18 cellular contexts compared by ENCODE assay signal in genomic region chr3:139312959-139313358, GRCh38. TPM values are rescaled to one million over a fixed set of nuclear protein-coding genes. Genes with fewer than 3 reads are reported as not detected.
DNase-seq lines count a peak whose midpoint lies in the region; FAIRE-seq and TF ChIP-seq lines count a peak whose summit lies in the region.
"Had no signal": no experiment of that assay in that cellular context is flagged by ENCODE, and none has a peak within 500 bp of the region (broad histone marks: within the 10 kb centered on the region; RNA-seq: fewer than 3 reads in every experiment).

No MANE protein-coding gene starts in this region.

- peaks cover 60% of the 10 kb centered on the region for H3K4me1 ChIP-seq in GM23248 (ENCODE audit: insufficient read depth)
- H3K4me1 ChIP-seq: Peyer's patch had no signal

- H3K4me3 ChIP-seq in GM23248: no peak overlapping the region
- no peak overlapping the region for H3K4me3 ChIP-seq in fibroblast of mammary gland (ENCODE audit: control insufficient read depth, low read depth, low read length)
- H3K4me3 ChIP-seq: Peyer's patch, skin epidermis had no signal

- H3K36me3 ChIP-seq in GM23248 (ENCODE audit: low read depth): no peaks in the 10 kb centered on the region
- H3K36me3 ChIP-seq: Peyer's patch had no signal

- no peaks in the 10 kb centered on the region for H3K9me2 ChIP-seq in GM23248 (ENCODE audit: insufficient read depth)

- no peak overlapping the region for H3K27ac ChIP-seq in GM23248
- H3K27ac ChIP-seq: Peyer's patch, skin epidermis had no signal

- TF ChIP-seq CTCF in fibroblast of mammary gland (conservative IDR thresholded peaks at IDR 0.05; ENCODE audit: control insufficient read depth, insufficient read depth, low read depth, low read length): no peak

- no peaks in the 10 kb centered on the region for H4K20me1 ChIP-seq in GM23248 (ENCODE audit: insufficient read depth)

- no peak overlapping the region for H3K9ac ChIP-seq in GM23248

- H3K4me2 ChIP-seq in GM23248 (ENCODE audit: unreplicated experiment): peak overlapping the region; percentile 37

- peak overlapping the region; percentile 55; the same call in 1 of the 2 replicates for H2AFZ ChIP-seq in GM23248

- intact Hi-C loops in posterior vena cava (cut with DNase I): no loop called here

- peaks cover 35% of the 10 kb centered on the region for H3F3A ChIP-seq in GM23248 (ENCODE audit: insufficient read depth)

- H3K9me3 ChIP-seq in GM23248 (ENCODE audit: low read depth): no peaks in the 10 kb centered on the region
- H3K9me3 ChIP-seq: Peyer's patch had no signal

- no peak for FAIRE-seq in GM12891 (lab: Jason Lieb, UNC)
- FAIRE-seq: endothelial cell of umbilical vein had no signal

- DNase-seq in GM23248: peak; percentile 69
- DNase-seq in RPMI7951 (ENCODE audit: low read depth): peak; percentile 88
- peak; percentile 21 for DNase-seq in fibroblast of mammary gland (ENCODE audit: low read depth)
- peak; percentile 14 for DNase-seq in posterior vena cava (ENCODE audit: low spot score)
- no peak for DNase-seq in activated gamma-delta T cell treated with Interleukin-2 at 50 U/mL for 16 hours
- no peak for DNase-seq in GM12891 (ENCODE audit: insufficient read length, low spot score)
- DNase-seq in activated gamma-delta T cell (lab: John Stamatoyannopoulos, UW): no peak
- DNase-seq: activated CD8-positive, alpha-beta T cell treated with anti-CD3 and anti-CD28 coated beads for 36 hours; caudate nucleus; CD8-positive, alpha-beta T cell; H9; hypothalamus; NCI-H1092 treated with DMSO at 0.1 percent for 48 hours; NCI-H446 treated with DMSO at 0.1 percent for 48 hours; Peyer's patch; T-helper 9 cell had no signal

- in situ Hi-C loops in GM23248 (cut with MboI): no loop called here

- 48 to 50% methylated on average over 2 of the region's 2 CpGs for WGBS in GM23248 (ENCODE audit: low coverage in 1 of 2, low lambda C conversion rate in 2 of 2, missing lambda C conversion rate in 2 of 2), 2 experiments

- no peaks in the 10 kb centered on the region for H3K27me3 ChIP-seq in GM23248 (replicated peaks; ENCODE audit: insufficient read depth)
- H3K27me3 ChIP-seq: Peyer's patch had no signal

- H3K79me2 ChIP-seq in GM23248 (ENCODE audit: insufficient read depth): no peaks in the 10 kb centered on the region

- no peak for TF ChIP-seq POLR2A in GM12891 (IDR thresholded peaks at IDR 0.05; ENCODE audit: low read depth, low read length)

TF ChIP-seq in GM12891, 5 proteins besides CTCF, POLR2A, EP300 and RAD21:
- TF ChIP-seq SPI1 (IDR thresholded peaks at IDR 0.05; ENCODE audit: low read depth, low read length) (no peak), POLR2AphosphoS5 (IDR thresholded peaks at IDR 0.05; ENCODE audit: low read depth, low read length) (no peak), POU2F2 (IDR thresholded peaks at IDR 0.05; ENCODE audit: low read depth, low read length) (no peak), PAX5 (IDR thresholded peaks at IDR 0.05; ENCODE audit: insufficient read depth, low read length, severe bottlenecking) (no peak), TAF1 (IDR thresholded peaks at IDR 0.05; ENCODE audit: low read depth, low read length) (no peak)

RNA-seq across cellular contexts. Expression of gene MRPS22, which starts 30.9 kb away (rescaled TPM):
- 62.5 and 63.5 TPM in 2 replicates for total RNA-seq in GM23248 (2014; rRNA removed; shearing (Covaris generic))
- polyA plus RNA-seq in GM23248 (2016; fragmentation: Nextera tagmentation; extraction: Ambion mirVana): 63.2 and 67.2 TPM in 2 replicates
- 188 and 190 TPM in 2 replicates for total RNA-seq in RPMI7951 (2014; rRNA removed; shearing (Covaris generic))
- total RNA-seq in posterior vena cava: 10 to 100 TPM; 30.3 to 34.6 TPM
- polyA plus RNA-seq in GM12891 (2012; ENCODE audit: low read depth, missing spikeins): 44.1 TPM

Comparison
In these comparisons a context has a peak if more than half of its experiments do, and no peak if none do; other contexts are left out.
1. DNase-seq: peak in GM23248 (single experiment), RPMI7951 (single experiment), fibroblast of mammary gland (single experiment) and posterior vena cava (single experiment); none in activated gamma-delta T cell treated with Interleukin-2 at 50 U/mL for 16 hours (single experiment), GM12891 (single experiment) and activated gamma-delta T cell (single experiment).